In the genomic region with DNA sequence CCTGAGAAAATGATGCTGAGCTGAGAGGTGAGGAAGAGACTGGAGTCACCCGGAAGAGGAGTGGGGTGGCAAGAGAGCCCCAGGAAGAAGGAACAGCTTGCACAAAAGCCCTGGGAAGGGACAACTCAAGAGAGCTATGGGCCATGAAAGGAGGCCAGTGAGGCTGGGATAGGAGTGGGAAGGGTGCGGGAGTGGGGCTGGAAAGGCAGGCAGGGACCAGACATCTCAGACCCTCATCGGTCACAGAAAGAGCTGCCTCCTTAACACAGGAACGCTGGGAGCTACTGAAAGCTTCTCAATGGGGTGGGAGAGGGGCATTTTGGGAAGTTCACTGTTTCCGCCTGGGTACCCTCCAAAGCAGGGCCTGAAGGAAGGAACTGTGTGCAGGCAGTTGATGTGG, we compare ENCODE assay signal across 19 cellular contexts.
DNase-seq lines count a peak whose midpoint lies in the region; ATAC-seq and TF ChIP-seq lines count a peak whose summit lies in the region.
"Had no signal": no experiment of that assay in that cellular context is flagged by ENCODE, and none has a peak within 500 bp of the region (broad histone marks: within the 10 kb centered on the region; RNA-seq: fewer than 3 reads in every experiment).

No MANE protein-coding gene starts in this region.

- H3K4me3 ChIP-seq in WERI-Rb-1 (ENCODE audit: low read depth, low read length) (no peak overlapping the region), lung (no peak overlapping the region)

- TF ChIP-seq CTCF in WERI-Rb-1 (IDR thresholded peaks at IDR 0.05; ENCODE audit: low read depth, low read length) = no peak
- TF ChIP-seq CTCF in lung (IDR thresholded peaks at IDR 0.05; ENCODE audit: control extremely low read depth, extremely low read depth) = no peak
- no peak for TF ChIP-seq CTCF in type B pancreatic cell (conservative IDR thresholded peaks at IDR 0.05)
- TF ChIP-seq CTCF in foreskin keratinocyte (conservative IDR thresholded peaks at IDR 0.05) = no peak

- intact Hi-C loops in activated T-helper 1 cell treated with anti-CD3 and anti-CD28 coated beads, Interleukin-12 subunit alpha, Interleukin-12 subunit beta, Interleukin-2, Interleukin-4 antibody, amounts not matched to agents 30 ng/mL and 10 ng/mL and 1 ng/mL, durations not matched to agents 14 hours and 24 hours and 36 hours (cut with micrococcal nuclease) = no loop called here

- peaks cover 13% of the 10 kb centered on the region for H3K4me1 Mint-ChIP-seq in type B pancreatic cell (ENCODE audit: unreplicated experiment)
- peaks cover 6% of the 10 kb centered on the region for H3K4me1 Mint-ChIP-seq in activated T-helper 1 cell treated with anti-CD3 and anti-CD28 coated beads, Interleukin-12 subunit alpha, Interleukin-12 subunit beta, Interleukin-2, Interleukin-4 antibody, amounts not matched to agents 30 ng/mL and 10 ng/mL and 1 ng/mL, durations not matched to agents 14 hours and 24 hours and 36 hours (ENCODE audit: low read depth)
- H3K4me1 Mint-ChIP-seq: B cell had no signal

- H3K27ac ChIP-seq in WERI-Rb-1 = no peak overlapping the region
- no peak overlapping the region for H3K27ac ChIP-seq in lung (ENCODE audit: low read depth in 1 of 2, low read length in 1 of 2)
- no peak overlapping the region for H3K27ac ChIP-seq in foreskin keratinocyte
- H3K27ac ChIP-seq: HL-60 had no signal

- peaks cover 4% of the 10 kb centered on the region for H3K9me3 Mint-ChIP-seq in type B pancreatic cell
- peaks cover 6% of the 10 kb centered on the region for H3K9me3 Mint-ChIP-seq in activated T-helper 1 cell treated with anti-CD3 and anti-CD28 coated beads, Interleukin-12 subunit alpha, Interleukin-12 subunit beta, Interleukin-2, Interleukin-4 antibody, amounts not matched to agents 30 ng/mL and 10 ng/mL and 1 ng/mL, durations not matched to agents 14 hours and 24 hours and 36 hours
- H3K9me3 Mint-ChIP-seq: CD4-positive, alpha-beta T cell had no signal

- ATAC-seq in lung (ENCODE audit: insufficient read depth, low FRiP score) = no peak
- no peak for ATAC-seq in HG02623 (IDR thresholded peaks at IDR 0.05; ENCODE audit: unreplicated experiment)
- ATAC-seq in foreskin keratinocyte = no peak

- peak; percentile 25 for DNase-seq in activated CD8-positive, alpha-beta memory T cell treated with anti-CD3 and anti-CD28 coated beads, Interleukin-2, amount 50 U/mL, for 48 hours
- no peak for DNase-seq in activated CD8-positive, alpha-beta memory T cell treated with anti-CD3 and anti-CD28 coated beads, Interleukin-2, amount 50 U/mL, for 4 hours
- DNase-seq in WERI-Rb-1 = peak; percentile 3
- peak; percentile 22 for DNase-seq in lung (ENCODE audit: low spot score)
- peak; percentile 42 for DNase-seq in type B pancreatic cell (ENCODE audit: extremely low spot score, unreplicated experiment)
- DNase-seq in activated T-helper 1 cell treated with anti-CD3 and anti-CD28 coated beads, Interleukin-12 subunit alpha, Interleukin-12 subunit beta, Interleukin-2, Interleukin-4 antibody, amounts not matched to agents 30 ng/mL and 10 ng/mL and 1 ng/mL, durations not matched to agents 14 hours and 24 hours and 36 hours (ENCODE audit: low spot score) = no peak
- DNase-seq in foreskin keratinocyte = no peak
- DNase-seq: Calu3; CD4-positive, alpha-beta T cell; DMS79 treated with DMSO at 0.1 percent for 48 hours; GDM1; GOT3; MV-4-11; NCI-H1417 treated with DMSO at 0.1 percent for 48 hours; NCI-H2029; NCI-H510A treated with DMSO at 0.1 percent for 48 hours had no signal

- H3K36me3 ChIP-seq in WERI-Rb-1 (no peaks in the 10 kb centered on the region), lung (ENCODE audit: control insufficient read depth in 2 of 2, insufficient read depth in 2 of 2, low read length in 2 of 2) (no peaks in the 10 kb centered on the region)

- H3K9me3 ChIP-seq in WERI-Rb-1 (ENCODE audit: severe bottlenecking) (peaks cover 6% of the 10 kb centered on the region), lung (ENCODE audit: control insufficient read depth in 2 of 2, insufficient read depth in 1 of 2, low read length in 1 of 2) (peaks cover 0 to 8% of the 10 kb centered on the region in 2 donors)

- no peak overlapping the region for H3K27ac Mint-ChIP-seq in type B pancreatic cell
- H3K27ac Mint-ChIP-seq in activated T-helper 1 cell treated with anti-CD3 and anti-CD28 coated beads, Interleukin-12 subunit alpha, Interleukin-12 subunit beta, Interleukin-2, Interleukin-4 antibody, amounts not matched to agents 30 ng/mL and 10 ng/mL and 1 ng/mL, durations not matched to agents 14 hours and 24 hours and 36 hours = no peak overlapping the region
- H3K27ac Mint-ChIP-seq: B cell; CD4-positive, alpha-beta T cell had no signal

- H3K36me3 Mint-ChIP-seq in type B pancreatic cell = no peaks in the 10 kb centered on the region
- H3K36me3 Mint-ChIP-seq in activated T-helper 1 cell treated with anti-CD3 and anti-CD28 coated beads, Interleukin-12 subunit alpha, Interleukin-12 subunit beta, Interleukin-2, Interleukin-4 antibody, amounts not matched to agents 30 ng/mL and 10 ng/mL and 1 ng/mL, durations not matched to agents 14 hours and 24 hours and 36 hours (ENCODE audit: low read depth) = no peaks in the 10 kb centered on the region

- H3K27me3 ChIP-seq in WERI-Rb-1 (ENCODE audit: insufficient read depth, low read depth, severe bottlenecking) = no peaks in the 10 kb centered on the region
- no peaks in the 10 kb centered on the region for H3K27me3 ChIP-seq in lung (ENCODE audit: control insufficient read depth, insufficient read depth)
- peaks cover 4% of the 10 kb centered on the region for H3K27me3 ChIP-seq in foreskin keratinocyte

- H3K27me3 Mint-ChIP-seq in type B pancreatic cell = peaks cover 34% of the 10 kb centered on the region
- no peaks in the 10 kb centered on the region for H3K27me3 Mint-ChIP-seq in activated T-helper 1 cell treated with anti-CD3 and anti-CD28 coated beads, Interleukin-12 subunit alpha, Interleukin-12 subunit beta, Interleukin-2, Interleukin-4 antibody, amounts not matched to agents 30 ng/mL and 10 ng/mL and 1 ng/mL, durations not matched to agents 14 hours and 24 hours and 36 hours (ENCODE audit: insufficient read depth)

- H3K4me3 Mint-ChIP-seq in type B pancreatic cell = no peak overlapping the region
- no peak overlapping the region for H3K4me3 Mint-ChIP-seq in activated T-helper 1 cell treated with anti-CD3 and anti-CD28 coated beads, Interleukin-12 subunit alpha, Interleukin-12 subunit beta, Interleukin-2, Interleukin-4 antibody, amounts not matched to agents 30 ng/mL and 10 ng/mL and 1 ng/mL, durations not matched to agents 14 hours and 24 hours and 36 hours
- H3K4me3 Mint-ChIP-seq: B cell; CD4-positive, alpha-beta T cell had no signal

- WGBS in lung, 2 donors = 74 to 89% methylated on average over 5 of the region's 5 CpGs

- no peaks in the 10 kb centered on the region for H3K4me1 ChIP-seq in lung (ENCODE audit: control insufficient read depth in 2 of 2, insufficient read depth in 2 of 2, low read length in 2 of 2)
- no peaks in the 10 kb centered on the region for H3K4me1 ChIP-seq in foreskin keratinocyte

Comparison
In these comparisons a context has a peak if more than half of its experiments do, and no peak if none do; other contexts are left out.
1. DNase-seq: peak in activated CD8-positive, alpha-beta memory T cell treated with anti-CD3 and anti-CD28 coated beads, Interleukin-2, amount 50 U/mL, for 48 hours (single experiment), WERI-Rb-1 (single experiment), lung (single experiment) and type B pancreatic cell (single experiment); none in activated CD8-positive, alpha-beta memory T cell treated with anti-CD3 and anti-CD28 coated beads, Interleukin-2, amount 50 U/mL, for 4 hours (single experiment), activated T-helper 1 cell treated with anti-CD3 and anti-CD28 coated beads, Interleukin-12 subunit alpha, Interleukin-12 subunit beta, Interleukin-2, Interleukin-4 antibody, amounts not matched to agents 30 ng/mL and 10 ng/mL and 1 ng/mL, durations not matched to agents 14 hours and 24 hours and 36 hours (single experiment) and foreskin keratinocyte (0 of 2).